Comparison of ENCODE assay signal across 21 cellular contexts in genomic region chr5:43137326-43137725, GRCh38. TPM values are rescaled to one million over a fixed set of nuclear protein-coding genes. Genes with fewer than 3 reads are reported as not detected.
DNase-seq lines count a peak whose midpoint lies in the region; ATAC-seq and TF ChIP-seq lines count a peak whose summit lies in the region.
"Had no signal": no experiment of that assay in that cellular context is flagged by ENCODE, and none has a peak within 500 bp of the region (broad histone marks: within the 10 kb centered on the region; RNA-seq: fewer than 3 reads in every experiment).

No MANE protein-coding gene starts in this region.

- in situ Hi-C loops in Panc1 (cut with HindIII; ENCODE audit: low pct_unique_long_range_greater_than_20kb, low sequenced_read_pairs): no loop called here

- DNase-seq in Panc1 (ENCODE audit: low read depth, low spot score): no peak
- DNase-seq in NCI-H82 treated with DMSO at 0.1 percent for 48 hours (lab: John Stamatoyannopoulos, UW; ENCODE audit: unreplicated experiment): no peak
- DNase-seq in stimulated activated CD4-positive, alpha-beta T cell treated with anti-CD3 and anti-CD28 coated beads, Interleukin-1b, Interleukin-23, amount 100 ng/mL, for 48 hours: no peak
- no peak for DNase-seq in activated gamma-delta T cell treated with Interleukin-2 at 50 U/mL for 16 hours
- no peak for DNase-seq in NOMO-1 treated with DMSO at 0.1 percent for 48 hours (lab: John Stamatoyannopoulos, UW; ENCODE audit: unreplicated experiment)
- DNase-seq: activated effector memory CD4-positive, alpha-beta T cell treated with Interleukin-2 at 50 U/mL for 16 hours; amniotic stem cell; caudate nucleus; CD8-positive, alpha-beta T cell; heart right ventricle; kidney; MG63; natural killer cell; NCI-H187 treated with DMSO at 0.1 percent for 48 hours; NCI-H510A treated with DMSO at 0.1 percent for 48 hours; posterior cingulate gyrus; stimulated activated CD4-positive, alpha-beta T cell treated with anti-CD3 and anti-CD28 coated beads, Interleukin-4, amount 100 ng/mL, for 24 hours had no signal

- ATAC-seq in GM18520 (IDR thresholded peaks at IDR 0.05; ENCODE audit: unreplicated experiment) (peak; percentile 77), GM21390 (IDR thresholded peaks at IDR 0.05; ENCODE audit: unreplicated experiment) (peak; percentile 71), HG02884 (IDR thresholded peaks at IDR 0.05; ENCODE audit: unreplicated experiment) (peak; percentile 55), Panc1 (no peak)
- ATAC-seq: CD8-positive, alpha-beta T cell; heart right ventricle had no signal

- no peak for TF ChIP-seq CTCF in Panc1 (IDR thresholded peaks at IDR 0.05)

- POLR2A ChIA-PET in Panc1 (lab: Charles Lee): no interaction called here

- H3K9me3 ChIP-seq in Panc1 (ENCODE audit: control insufficient read depth, insufficient read depth, low read depth, low read length): no peaks in the 10 kb centered on the region
- H3K9me3 ChIP-seq: heart right ventricle had no signal

- H3K4me1 ChIP-seq in Panc1 (ENCODE audit: control insufficient read depth, insufficient read depth, low read length): no peaks in the 10 kb centered on the region

- CTCF ChIA-PET in Panc1 (lab: Charles Lee): interaction anchor here (0.6 kb wide), 1 partner anchor 31 kb away, joined by 4 read pairs; no protein-coding TSS in a partner anchor

- no peak overlapping the region for H3K27ac ChIP-seq in Panc1 (ENCODE audit: low read length)
- H3K27ac ChIP-seq: heart right ventricle, skin epidermis had no signal

- intact Hi-C loops in Panc1 (cut with micrococcal nuclease; ENCODE audit: unreplicated experiment): no loop called here

- no peaks in the 10 kb centered on the region for H3K27me3 ChIP-seq in Panc1 (ENCODE audit: control insufficient read depth, insufficient read depth, low read length)
- H3K27me3 ChIP-seq: heart right ventricle, MG63 had no signal

- H3K4me3 ChIP-seq in Panc1 (ENCODE audit: low read depth in 2 of 2, low read length in 2 of 2): no peak overlapping the region
- H3K4me3 ChIP-seq: heart right ventricle, MG63, skin epidermis had no signal

- BruUV-seq in Panc1 (replicated peaks; lab: Mats Ljungman, UMichigan): TSS peak; percentile 53

- H3K36me3 ChIP-seq in Panc1 (ENCODE audit: control insufficient read depth, insufficient read depth, low read length): peaks cover 27% of the 10 kb centered on the region

RNA-seq across cellular contexts. Expression of gene ZNF131, which starts 16.6 kb away (rescaled TPM):
- total RNA-seq in Panc1 (2021; ENCODE audit: unreplicated experiment): 47.3 TPM
- 20.7 TPM for polyA plus RNA-seq in Panc1 (2012; ENCODE audit: insufficient read length)

RNA-seq across cellular contexts. Expression of gene NIM1K, which starts 54.7 kb away (rescaled TPM):
- total RNA-seq in Panc1 (2021; ENCODE audit: unreplicated experiment): 0.59 TPM
- polyA plus RNA-seq in Panc1 (2012; ENCODE audit: insufficient read length): 0.81 TPM
